In the genomic region with DNA sequence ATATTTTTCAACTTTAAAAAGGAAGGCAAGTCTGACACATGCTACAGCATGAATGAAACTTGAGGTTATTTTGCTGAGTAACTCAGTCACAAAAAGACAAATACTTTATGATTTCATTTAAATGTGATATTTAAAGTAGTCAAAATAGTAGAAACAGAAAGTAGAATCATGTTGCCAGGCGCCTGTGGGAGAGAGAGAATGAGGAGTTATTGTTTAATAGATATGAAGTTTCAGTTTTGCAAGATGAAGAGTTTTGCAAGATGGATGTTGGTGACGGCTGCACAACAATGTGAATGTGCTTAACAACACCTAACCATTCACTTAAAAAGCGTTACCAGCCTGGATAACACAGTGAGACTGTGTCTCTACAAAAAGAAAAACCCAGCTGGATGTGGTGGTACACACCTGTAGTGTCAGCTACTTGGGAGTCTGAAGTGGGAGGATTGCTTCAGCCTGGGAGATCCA, we compare ENCODE assay signal across 14 cellular contexts. TPM values are rescaled to one million over a fixed set of nuclear protein-coding genes. Genes with fewer than 3 reads are reported as not detected.
DNase-seq lines count a peak whose midpoint lies in the region; ATAC-seq and TF ChIP-seq lines count a peak whose summit lies in the region.
"Had no signal": no experiment of that assay in that cellular context is flagged by ENCODE, and none has a peak within 500 bp of the region (broad histone marks: within the 10 kb centered on the region; RNA-seq: fewer than 3 reads in every experiment).

No MANE protein-coding gene starts in this region.

- TF ChIP-seq POLR2A in gastrocnemius medialis (IDR thresholded peaks at IDR 0.05): no peak

- no peak overlapping the region for H3K27ac ChIP-seq in CD8-positive, alpha-beta memory T cell (ENCODE audit: low read depth, low read length)
- H3K27ac ChIP-seq in gastrocnemius medialis: no peak overlapping the region
- H3K27ac ChIP-seq: coronary artery, right lobe of liver, tibial artery had no signal

- CTCF ChIA-PET in CD8-positive, alpha-beta memory T cell (lab: Charles Lee): interaction anchor here (1.1 to 1.2 kb wide), 2 partner anchors 18 to 133 kb away, joined by 3 to 5 read pairs; no protein-coding TSS in a partner anchor
- CTCF ChIA-PET in activated naive CD4-positive, alpha-beta T cell treated with anti-CD3 and anti-CD28 coated beads, Interleukin-2, amount 10 ng/mL, durations not matched to agents 7 days and 5 days (lab: Charles Lee): interaction anchor here (1.4 kb wide), 1 partner anchor 9 kb away, joined by 3 read pairs; no protein-coding TSS in a partner anchor

- H3K27me3 ChIP-seq in CD8-positive, alpha-beta memory T cell (ENCODE audit: insufficient read depth, low read length, poor library complexity, severe bottlenecking): no peaks in the 10 kb centered on the region
- H3K27me3 ChIP-seq in gastrocnemius medialis: no peaks in the 10 kb centered on the region
- H3K27me3 ChIP-seq: right lobe of liver, tibial artery had no signal

- no peaks in the 10 kb centered on the region for H3K36me3 Mint-ChIP-seq in CD8-positive, alpha-beta memory T cell
- H3K36me3 Mint-ChIP-seq in activated naive CD4-positive, alpha-beta T cell treated with anti-CD3 and anti-CD28 coated beads, Interleukin-2, amount 10 ng/mL, durations not matched to agents 7 days and 5 days: peaks cover 12% of the 10 kb centered on the region

- peaks cover 15% of the 10 kb centered on the region for H3K4me1 ChIP-seq in CD8-positive, alpha-beta memory T cell (ENCODE audit: insufficient read depth, low read length)
- H3K4me1 ChIP-seq in gastrocnemius medialis: peaks cover 9 to 11% of the 10 kb centered on the region in 2 donors
- H3K4me1 ChIP-seq: right lobe of liver, tibial artery had no signal

- POLR2A ChIA-PET in CD8-positive, alpha-beta memory T cell (lab: Charles Lee): no interaction called here

- no peaks in the 10 kb centered on the region for H3K36me3 ChIP-seq in CD8-positive, alpha-beta memory T cell (ENCODE audit: insufficient read depth, low read length)
- no peaks in the 10 kb centered on the region for H3K36me3 ChIP-seq in gastrocnemius medialis
- H3K36me3 ChIP-seq: right lobe of liver, tibial artery had no signal

- no peaks in the 10 kb centered on the region for H3K9me3 Mint-ChIP-seq in CD8-positive, alpha-beta memory T cell
- H3K9me3 Mint-ChIP-seq in activated naive CD4-positive, alpha-beta T cell treated with anti-CD3 and anti-CD28 coated beads, Interleukin-2, amount 10 ng/mL, durations not matched to agents 7 days and 5 days: peaks cover 7% of the 10 kb centered on the region

- peaks cover 21 to 33% (median 25%) of the 10 kb centered on the region in 3 donors for H3K4me1 Mint-ChIP-seq in CD8-positive, alpha-beta memory T cell
- H3K4me1 Mint-ChIP-seq in activated naive CD4-positive, alpha-beta T cell treated with anti-CD3 and anti-CD28 coated beads, Interleukin-2, amount 10 ng/mL, durations not matched to agents 7 days and 5 days: peaks cover 34% of the 10 kb centered on the region

- TF ChIP-seq CTCF in gastrocnemius medialis (IDR thresholded peaks at IDR 0.05 in 4 of 5, conservative IDR thresholded peaks at IDR 0.05 in 1 of 5): no peak

- in situ Hi-C loops in gastrocnemius medialis (cut with MboI; ENCODE audit: low sequenced_read_pairs in 4 of 4): loop anchor here in 2 of 4 donors (25.0 kb wide), 2 partner anchors 135 to 190 kb away; no protein-coding TSS in a partner anchor

- no peaks in the 10 kb centered on the region for H3K27me3 Mint-ChIP-seq in CD8-positive, alpha-beta memory T cell
- H3K27me3 Mint-ChIP-seq in activated naive CD4-positive, alpha-beta T cell treated with anti-CD3 and anti-CD28 coated beads, Interleukin-2, amount 10 ng/mL, durations not matched to agents 7 days and 5 days: peaks cover 4% of the 10 kb centered on the region

- no peak for DNase-seq in CD8-positive, alpha-beta memory T cell
- DNase-seq in activated naive CD4-positive, alpha-beta T cell treated with anti-CD3 and anti-CD28 coated beads, Interleukin-2, amount 10 ng/mL, durations not matched to agents 7 days and 5 days: peak; percentile 47
- DNase-seq in posterior vena cava (ENCODE audit: low spot score) (no peak), gastrocnemius medialis (no peak), DMS79 (lab: John Stamatoyannopoulos, UW) (no peak)
- DNase-seq: foreskin melanocyte, NCI-H1105 treated with DMSO at 0.1 percent for 48 hours, NCI-H69, right lobe of liver, tibial artery had no signal

- no peaks in the 10 kb centered on the region for H3K9me3 ChIP-seq in CD8-positive, alpha-beta memory T cell (ENCODE audit: low read length)
- no peaks in the 10 kb centered on the region for H3K9me3 ChIP-seq in gastrocnemius medialis
- H3K9me3 ChIP-seq: right lobe of liver, tibial artery had no signal

- H3K4me3 Mint-ChIP-seq in CD8-positive, alpha-beta memory T cell: peak overlapping the region in 5 of 7 donors; percentile 6 to 59 (median 32)
- H3K4me3 Mint-ChIP-seq in activated naive CD4-positive, alpha-beta T cell treated with anti-CD3 and anti-CD28 coated beads, Interleukin-2, amount 10 ng/mL, durations not matched to agents 7 days and 5 days: no peak overlapping the region

- intact Hi-C loops in posterior vena cava (cut with DNase I): no loop called here
- intact Hi-C loops in gastrocnemius medialis (cut with DNase I; ENCODE audit: low total_unique reads): no loop called here

- H3K27ac Mint-ChIP-seq in CD8-positive, alpha-beta memory T cell: peak overlapping the region in 3 of 8 donors; percentile 17 to 45 (median 43)
- H3K27ac Mint-ChIP-seq in activated naive CD4-positive, alpha-beta T cell treated with anti-CD3 and anti-CD28 coated beads, Interleukin-2, amount 10 ng/mL, durations not matched to agents 7 days and 5 days: peak overlapping the region; percentile 53

- peak; percentile 84 for ATAC-seq in GM18907 (IDR thresholded peaks at IDR 0.05; ENCODE audit: unreplicated experiment)
- ATAC-seq in HG02981 (IDR thresholded peaks at IDR 0.05; ENCODE audit: unreplicated experiment): peak; percentile 90
- no peak for ATAC-seq in HG03280 (IDR thresholded peaks at IDR 0.05; ENCODE audit: unreplicated experiment)
- ATAC-seq in gastrocnemius medialis: no peak
- ATAC-seq: right lobe of liver had no signal

- no peak overlapping the region for H3K4me3 ChIP-seq in CD8-positive, alpha-beta memory T cell (ENCODE audit: low read length)
- no peak overlapping the region for H3K4me3 ChIP-seq in gastrocnemius medialis
- H3K4me3 ChIP-seq: coronary artery, right lobe of liver, tibial artery had no signal

RNA-seq across cellular contexts. Expression of gene ATP1A1, which starts 20.7 kb away (rescaled TPM):
- 100 to 1,000 TPM; 259 to 263 TPM for total RNA-seq in CD8-positive, alpha-beta memory T cell
- 58.0 TPM for polyA plus RNA-seq in CD8-positive, alpha-beta memory T cell
- total RNA-seq in posterior vena cava (100 to 1,000 TPM; 227 to 248 TPM), gastrocnemius medialis (100 to 1,000 TPM; 103 to 257 (median 204) TPM)

Comparison
In these comparisons a context has a peak if more than half of its experiments do, and no peak if none do; other contexts are left out.
1. ATAC-seq: peak in GM18907 (single experiment) and HG02981 (single experiment); none in HG03280 (single experiment) and gastrocnemius medialis (0 of 2).